ENCODE assay signal across 1 cellular context in the genomic region with DNA sequence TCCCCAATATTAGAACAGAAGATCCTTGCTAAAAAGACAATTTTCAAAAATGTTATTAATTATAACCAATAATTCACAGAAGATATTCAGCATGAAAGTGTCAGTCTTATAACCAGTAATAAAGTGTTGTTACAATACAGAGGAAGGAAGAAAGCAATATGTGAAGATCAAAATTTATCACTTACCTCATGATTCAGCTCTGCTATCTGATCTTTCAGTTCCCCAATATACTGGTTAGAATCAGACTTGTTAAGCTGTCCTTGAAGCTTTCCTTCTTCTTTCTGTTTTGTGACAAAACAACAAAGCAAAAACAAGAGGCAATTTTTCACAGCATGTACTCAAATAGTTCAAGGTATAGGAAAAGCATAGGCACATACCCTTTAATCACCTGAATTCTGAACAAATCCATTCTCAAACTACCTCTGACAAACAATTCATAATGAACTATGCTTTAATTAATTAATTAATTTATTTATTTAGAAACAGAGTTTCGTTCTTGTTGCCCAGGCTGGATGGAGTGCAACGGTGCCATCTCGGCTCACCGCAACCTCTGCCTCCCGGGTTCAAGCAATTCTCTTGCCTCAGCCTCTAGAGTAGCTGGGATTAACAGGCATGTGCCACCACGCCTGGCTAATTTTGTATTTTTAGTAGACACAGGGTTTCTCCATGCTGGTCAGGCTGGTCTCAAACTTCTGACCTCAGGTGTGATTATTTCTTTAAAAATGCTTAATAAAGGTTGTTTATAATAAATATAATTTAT.
TF ChIP-seq lines count a peak whose summit lies in the region.

No MANE protein-coding gene starts in this region.

TF ChIP-seq in GM12878, 131 proteins besides CTCF, POLR2A, EP300 and RAD21 (continued from another document and continues in another):
- TF ChIP-seq HCFC1 (IDR thresholded peaks at IDR 0.05; ENCODE audit: low read length): no peak
- no peak for TF ChIP-seq REST (IDR thresholded peaks at IDR 0.05; ENCODE audit: low read depth, low read length)
- peak; percentile 68 to 74; a peak in 2 of 4 replicates for TF ChIP-seq IKZF2 (IDR thresholded peaks at IDR 0.05)
- TF ChIP-seq LARP7 (IDR thresholded peaks at IDR 0.05): no peak
- peak; percentile 94 for TF ChIP-seq SPI1 (IDR thresholded peaks at IDR 0.05; ENCODE audit: borderline replicate concordance, insufficient read depth, low read depth, low read length)
- TF ChIP-seq ESRRA (IDR thresholded peaks at IDR 0.05; ENCODE audit: low read length): no peak
- TF ChIP-seq ZNF217 (IDR thresholded peaks at IDR 0.05): no peak
- TF ChIP-seq ZBED1 (IDR thresholded peaks at IDR 0.05; ENCODE audit: borderline replicate concordance): no peak
- TF ChIP-seq HDGF (IDR thresholded peaks at IDR 0.05): no peak
- no peak for TF ChIP-seq BRCA1 (IDR thresholded peaks at IDR 0.05; ENCODE audit: low read depth, low read length)
- TF ChIP-seq SRF (IDR thresholded peaks at IDR 0.05; ENCODE audit: low read depth in 2 of 2, low read length in 2 of 2): no peak
- TF ChIP-seq, protein P1, sequence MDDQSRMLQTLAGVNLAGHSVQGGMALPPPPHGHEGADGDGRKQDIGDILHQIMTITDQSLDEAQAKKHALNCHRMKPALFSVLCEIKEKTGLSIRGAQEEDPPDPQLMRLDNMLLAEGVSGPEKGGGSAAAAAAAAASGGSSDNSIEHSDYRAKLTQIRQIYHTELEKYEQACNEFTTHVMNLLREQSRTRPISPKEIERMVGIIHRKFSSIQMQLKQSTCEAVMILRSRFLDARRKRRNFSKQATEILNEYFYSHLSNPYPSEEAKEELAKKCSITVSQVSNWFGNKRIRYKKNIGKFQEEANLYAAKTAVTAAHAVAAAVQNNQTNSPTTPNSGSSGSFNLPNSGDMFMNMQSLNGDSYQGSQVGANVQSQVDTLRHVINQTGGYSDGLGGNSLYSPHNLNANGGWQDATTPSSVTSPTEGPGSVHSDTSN (IDR thresholded peaks at IDR 0.05; ENCODE audit: insufficient replicate concordance, low read depth, low read length): no peak
- TF ChIP-seq KAT2A (conservative IDR thresholded peaks at IDR 0.05; ENCODE audit: control insufficient read depth, low read depth, low read length): no peak
- TF ChIP-seq BMI1 (IDR thresholded peaks at IDR 0.05; ENCODE audit: borderline replicate concordance): peak; percentile 82; the same call in 1 of the 2 replicates
- no peak for TF ChIP-seq CEBPZ (IDR thresholded peaks at IDR 0.05; ENCODE audit: low read depth, low read length)
- TF ChIP-seq ZNF687 (IDR thresholded peaks at IDR 0.05): no peak
- TF ChIP-seq FOS (IDR thresholded peaks at IDR 0.05; ENCODE audit: borderline replicate concordance, extremely low read depth, insufficient read length): no peak
- peak; percentile 52; the same call in 1 of the 2 replicates for TF ChIP-seq BACH1 (IDR thresholded peaks at IDR 0.05; ENCODE audit: borderline replicate concordance)
- no peak for TF ChIP-seq E4F1 (IDR thresholded peaks at IDR 0.05; ENCODE audit: borderline replicate concordance, partially characterized antibody)
- TF ChIP-seq WRNIP1 (IDR thresholded peaks at IDR 0.05; ENCODE audit: borderline replicate concordance, low read depth, low read length): no peak
- TF ChIP-seq E2F8 (IDR thresholded peaks at IDR 0.05; ENCODE audit: low read depth, partially characterized antibody): no peak
- no peak; the same call in 1 of the 2 replicates for TF ChIP-seq FOXM1 (IDR thresholded peaks at IDR 0.05; ENCODE audit: low read depth, low read length)
- TF ChIP-seq SP1 (IDR thresholded peaks at IDR 0.05; ENCODE audit: low read depth, low read length): no peak
- TF ChIP-seq, protein P2, sequence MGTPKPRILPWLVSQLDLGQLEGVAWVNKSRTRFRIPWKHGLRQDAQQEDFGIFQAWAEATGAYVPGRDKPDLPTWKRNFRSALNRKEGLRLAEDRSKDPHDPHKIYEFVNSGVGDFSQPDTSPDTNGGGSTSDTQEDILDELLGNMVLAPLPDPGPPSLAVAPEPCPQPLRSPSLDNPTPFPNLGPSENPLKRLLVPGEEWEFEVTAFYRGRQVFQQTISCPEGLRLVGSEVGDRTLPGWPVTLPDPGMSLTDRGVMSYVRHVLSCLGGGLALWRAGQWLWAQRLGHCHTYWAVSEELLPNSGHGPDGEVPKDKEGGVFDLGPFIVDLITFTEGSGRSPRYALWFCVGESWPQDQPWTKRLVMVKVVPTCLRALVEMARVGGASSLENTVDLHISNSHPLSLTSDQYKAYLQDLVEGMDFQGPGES (IDR thresholded peaks at IDR 0.05): no peak
- TF ChIP-seq GATAD2B (conservative IDR thresholded peaks at IDR 0.05; ENCODE audit: low read depth): no peak
- TF ChIP-seq ZNF274 (IDR thresholded peaks at IDR 0.05; ENCODE audit: insufficient read depth, insufficient read length): no peak
- no peak for TF ChIP-seq NR2F1 (conservative IDR thresholded peaks at IDR 0.05)
- TF ChIP-seq POLR2AphosphoS5 (IDR thresholded peaks at IDR 0.05; ENCODE audit: low read length): no peak
- peak; percentile 58; the same call in 1 of the 2 replicates for TF ChIP-seq NFIC (IDR thresholded peaks at IDR 0.05; ENCODE audit: low read depth, low read length)
